1 cellular context compared by ENCODE assay signal in the genomic region with DNA sequence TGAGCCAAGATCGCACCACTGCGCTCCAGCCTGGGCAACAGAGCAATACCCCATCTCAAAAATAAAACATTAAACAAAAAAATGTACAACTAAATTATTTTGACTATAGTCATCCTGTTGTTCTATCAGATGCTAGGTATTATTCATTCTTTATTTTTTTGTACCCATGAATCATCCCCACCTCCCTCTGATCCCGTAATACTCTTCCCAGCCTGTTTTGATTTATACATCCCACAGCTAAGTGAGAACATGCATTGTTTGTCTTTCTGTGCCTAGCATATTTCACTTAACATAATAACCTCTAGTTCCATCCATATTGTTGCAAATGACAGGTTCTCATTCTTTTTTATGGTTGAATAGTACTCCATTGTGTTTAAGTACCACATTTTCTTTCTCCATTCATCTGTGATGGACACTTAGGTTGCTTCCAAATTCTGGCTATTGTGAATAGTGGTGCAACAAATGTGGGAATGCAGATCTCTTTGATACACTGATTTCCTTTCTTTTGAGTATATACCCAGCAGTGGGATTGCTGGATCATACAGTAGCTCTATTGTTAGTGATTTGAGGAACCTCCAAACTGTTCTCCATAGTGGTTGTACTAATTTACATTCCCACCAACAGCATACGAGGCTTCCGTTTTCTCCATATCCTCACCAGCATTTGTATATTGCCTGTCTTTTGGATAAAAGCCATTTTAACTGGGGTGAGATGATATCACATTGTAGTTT.
TF ChIP-seq lines count a peak whose summit lies in the region.

No MANE protein-coding gene starts in this region.

TF ChIP-seq in GM23338, 12 proteins besides CTCF, POLR2A, EP300 and RAD21 (continued from another document):
- TF ChIP-seq, protein P1, sequence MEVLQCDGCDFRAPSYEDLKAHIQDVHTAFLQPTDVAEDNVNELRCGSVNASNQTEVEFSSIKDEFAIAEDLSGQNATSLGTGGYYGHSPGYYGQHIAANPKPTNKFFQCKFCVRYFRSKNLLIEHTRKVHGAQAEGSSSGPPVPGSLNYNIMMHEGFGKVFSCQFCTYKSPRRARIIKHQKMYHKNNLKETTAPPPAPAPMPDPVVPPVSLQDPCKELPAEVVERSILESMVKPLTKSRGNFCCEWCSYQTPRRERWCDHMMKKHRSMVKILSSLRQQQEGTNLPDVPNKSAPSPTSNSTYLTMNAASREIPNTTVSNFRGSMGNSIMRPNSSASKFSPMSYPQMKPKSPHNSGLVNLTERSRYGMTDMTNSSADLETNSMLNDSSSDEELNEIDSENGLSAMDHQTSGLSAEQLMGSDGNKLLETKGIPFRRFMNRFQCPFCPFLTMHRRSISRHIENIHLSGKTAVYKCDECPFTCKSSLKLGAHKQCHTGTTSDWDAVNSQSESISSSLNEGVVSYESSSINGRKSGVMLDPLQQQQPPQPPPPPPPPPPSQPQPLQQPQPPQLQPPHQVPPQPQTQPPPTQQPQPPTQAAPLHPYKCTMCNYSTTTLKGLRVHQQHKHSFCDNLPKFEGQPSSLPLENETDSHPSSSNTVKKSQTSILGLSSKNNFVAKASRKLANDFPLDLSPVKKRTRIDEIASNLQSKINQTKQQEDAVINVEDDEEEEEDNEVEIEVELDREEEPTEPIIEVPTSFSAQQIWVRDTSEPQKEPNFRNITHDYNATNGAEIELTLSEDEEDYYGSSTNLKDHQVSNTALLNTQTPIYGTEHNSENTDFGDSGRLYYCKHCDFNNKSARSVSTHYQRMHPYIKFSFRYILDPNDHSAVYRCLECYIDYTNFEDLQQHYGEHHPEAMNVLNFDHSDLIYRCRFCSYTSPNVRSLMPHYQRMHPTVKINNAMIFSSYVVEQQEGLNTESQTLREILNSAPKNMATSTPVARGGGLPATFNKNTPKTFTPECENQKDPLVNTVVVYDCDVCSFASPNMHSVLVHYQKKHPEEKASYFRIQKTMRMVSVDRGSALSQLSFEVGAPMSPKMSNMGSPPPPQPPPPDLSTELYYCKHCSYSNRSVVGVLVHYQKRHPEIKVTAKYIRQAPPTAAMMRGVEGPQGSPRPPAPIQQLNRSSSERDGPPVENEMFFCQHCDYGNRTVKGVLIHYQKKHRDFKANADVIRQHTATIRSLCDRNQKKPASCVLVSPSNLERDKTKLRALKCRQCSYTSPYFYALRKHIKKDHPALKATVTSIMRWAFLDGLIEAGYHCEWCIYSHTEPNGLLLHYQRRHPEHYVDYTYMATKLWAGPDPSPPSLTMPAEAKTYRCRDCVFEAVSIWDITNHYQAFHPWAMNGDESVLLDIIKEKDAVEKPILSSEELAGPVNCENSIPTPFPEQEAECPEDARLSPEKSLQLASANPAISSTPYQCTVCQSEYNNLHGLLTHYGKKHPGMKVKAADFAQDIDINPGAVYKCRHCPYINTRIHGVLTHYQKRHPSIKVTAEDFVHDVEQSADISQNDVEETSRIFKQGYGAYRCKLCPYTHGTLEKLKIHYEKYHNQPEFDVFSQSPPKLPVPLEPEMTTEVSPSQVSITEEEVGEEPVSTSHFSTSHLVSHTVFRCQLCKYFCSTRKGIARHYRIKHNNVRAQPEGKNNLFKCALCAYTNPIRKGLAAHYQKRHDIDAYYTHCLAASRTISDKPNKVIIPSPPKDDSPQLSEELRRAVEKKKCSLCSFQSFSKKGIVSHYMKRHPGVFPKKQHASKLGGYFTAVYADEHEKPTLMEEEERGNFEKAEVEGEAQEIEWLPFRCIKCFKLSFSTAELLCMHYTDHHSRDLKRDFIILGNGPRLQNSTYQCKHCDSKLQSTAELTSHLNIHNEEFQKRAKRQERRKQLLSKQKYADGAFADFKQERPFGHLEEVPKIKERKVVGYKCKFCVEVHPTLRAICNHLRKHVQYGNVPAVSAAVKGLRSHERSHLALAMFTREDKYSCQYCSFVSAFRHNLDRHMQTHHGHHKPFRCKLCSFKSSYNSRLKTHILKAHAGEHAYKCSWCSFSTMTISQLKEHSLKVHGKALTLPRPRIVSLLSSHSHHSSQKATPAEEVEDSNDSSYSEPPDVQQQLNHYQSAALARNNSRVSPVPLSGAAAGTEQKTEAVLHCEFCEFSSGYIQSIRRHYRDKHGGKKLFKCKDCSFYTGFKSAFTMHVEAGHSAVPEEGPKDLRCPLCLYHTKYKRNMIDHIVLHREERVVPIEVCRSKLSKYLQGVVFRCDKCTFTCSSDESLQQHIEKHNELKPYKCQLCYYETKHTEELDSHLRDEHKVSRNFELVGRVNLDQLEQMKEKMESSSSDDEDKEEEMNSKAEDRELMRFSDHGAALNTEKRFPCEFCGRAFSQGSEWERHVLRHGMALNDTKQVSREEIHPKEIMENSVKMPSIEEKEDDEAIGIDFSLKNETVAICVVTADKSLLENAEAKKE (CRISPR knock-in tag; IDR thresholded peaks at IDR 0.05) = no peak
- TF ChIP-seq NANOG (IDR thresholded peaks at IDR 0.05; ENCODE audit: borderline replicate concordance) (no peak), EZH2 (IDR thresholded peaks at IDR 0.05; ENCODE audit: low read depth, unreplicated experiment) (no peak), ZNF331 (CRISPR knock-in tag; IDR thresholded peaks at IDR 0.05; ENCODE audit: low read depth) (no peak), EZH2phosphoT487 (IDR thresholded peaks at IDR 0.05; ENCODE audit: unreplicated experiment) (no peak)
